ENCODE assay signal across 1 cellular context in genomic region chr19:10006752-10007323, GRCh38.
A peak's percentile ranks its signal among the peaks of the same experiment; 100 is the strongest.
TF ChIP-seq lines count a peak whose summit lies in the region.

No MANE protein-coding gene starts in this region.

TF ChIP-seq in HEK293, 187 proteins besides CTCF, POLR2A, EP300 and RAD21 (continued from another document):
- TF ChIP-seq INSM2 (tag by site-specific recombination; IDR thresholded peaks at IDR 0.05), result no peak
- no peak for TF ChIP-seq ZNF585B (tag by site-specific recombination; IDR thresholded peaks at IDR 0.05)
- TF ChIP-seq REPIN1 (tag by site-specific recombination; IDR thresholded peaks at IDR 0.05; ENCODE audit: low read depth), result no peak
- TF ChIP-seq ZNF501 (tag by site-specific recombination; IDR thresholded peaks at IDR 0.05), result no peak
- TF ChIP-seq ZNF658 (tag by site-specific recombination; IDR thresholded peaks at IDR 0.05), result peak; percentile 54; the same call in 1 of the 2 replicates
- peak; percentile 30; the same call in 1 of the 2 replicates for TF ChIP-seq SALL2 (tag by site-specific recombination; IDR thresholded peaks at IDR 0.05; ENCODE audit: borderline replicate concordance)
- 0 out of 2 replicates have a peak, but pooled peaks have one; percentile 14 for TF ChIP-seq ZNF157 (tag by site-specific recombination; IDR thresholded peaks at IDR 0.05)
- 0 out of 2 replicates have a peak, but pooled peaks have one; percentile 34 for TF ChIP-seq GLI4 (tag by site-specific recombination; IDR thresholded peaks at IDR 0.05)
- TF ChIP-seq PRDM10 (tag by site-specific recombination; IDR thresholded peaks at IDR 0.05), result no peak
- no peak for TF ChIP-seq PRDM2 (tag by site-specific recombination; IDR thresholded peaks at IDR 0.05; ENCODE audit: borderline replicate concordance)
- TF ChIP-seq BCL11B (tag by site-specific recombination; IDR thresholded peaks at IDR 0.05; ENCODE audit: low read depth), result peak; percentile 78
- TF ChIP-seq HIC1 (tag by site-specific recombination; IDR thresholded peaks at IDR 0.05), result no peak
- 0 out of 2 replicates have a peak, but pooled peaks have one; percentile 20 for TF ChIP-seq ZBTB20 (tag by site-specific recombination; IDR thresholded peaks at IDR 0.05)
- no peak for TF ChIP-seq ZNF544 (tag by site-specific recombination; IDR thresholded peaks at IDR 0.05)
- no peak for TF ChIP-seq ZNF513 (tag by site-specific recombination; IDR thresholded peaks at IDR 0.05)
